In genomic region chr13:19324325-19324724, GRCh38 we compare ENCODE assay signal across 25 cellular contexts.
DNase-seq lines count a peak whose midpoint lies in the region; ATAC-seq, FAIRE-seq and TF ChIP-seq lines count a peak whose summit lies in the region.
"Had no signal": no experiment of that assay in that cellular context is flagged by ENCODE, and none has a peak within 500 bp of the region (broad histone marks: within the 10 kb centered on the region; RNA-seq: fewer than 3 reads in every experiment).

No MANE protein-coding gene starts in this region.

- no peaks in the 10 kb centered on the region for H3K9me1 ChIP-seq in IMR-90 (ENCODE audit: insufficient read depth, low read length)

- H3K79me2 ChIP-seq in HepG2 (ENCODE audit: insufficient read depth, low read length) = no peaks in the 10 kb centered on the region

- ATAC-seq in HepG2 (no peak), right lobe of liver (no peak), IMR-90 (ENCODE audit: low read depth) (no peak)
- no peak for ATAC-seq in activated T-helper 17 cell treated with anti-CD3 and anti-CD28 coated beads, Interleukin-2, amount 50 U/mL, for 72 hours (replicated peaks)
- ATAC-seq: GM12878 had no signal

- H3K9me3 ChIP-seq in HepG2 (ENCODE audit: low read length) = peaks cover 14% of the 10 kb centered on the region; the same call in 1 of the 2 replicates
- H3K9me3 ChIP-seq in right lobe of liver = no peaks in the 10 kb centered on the region
- peaks cover 8% of the 10 kb centered on the region; the same call in 1 of the 2 replicates for H3K9me3 ChIP-seq in IMR-90 (ENCODE audit: control insufficient read depth, insufficient read depth, low read length)
- H3K9me3 ChIP-seq: BE2C had no signal

- H4K91ac ChIP-seq in IMR-90 (ENCODE audit: insufficient read depth, low read depth, low read length) = no peak overlapping the region

- H2AK9ac ChIP-seq in IMR-90 (replicated peaks; ENCODE audit: low read depth, low read length, poor library complexity) = no peak overlapping the region

- no peak overlapping the region for H3K4me3 ChIP-seq in HepG2 (replicated peaks in 1 of 3; ENCODE audit: insufficient read depth in 1 of 3, low read depth in 2 of 3, low read length in 3 of 3)
- no peak overlapping the region for H3K4me3 ChIP-seq in right lobe of liver
- H3K4me3 ChIP-seq in IMR-90 (ENCODE audit: insufficient read depth, low read depth, low read length) = no peak overlapping the region
- H3K4me3 ChIP-seq: BLaER1, GM12878 had no signal

- peaks cover 8% of the 10 kb centered on the region for H3K9me3 Mint-ChIP-seq in activated T-helper 17 cell treated with anti-CD3 and anti-CD28 coated beads, Interleukin-2, amount 50 U/mL, for 72 hours

- no peaks in the 10 kb centered on the region for H3K4me1 ChIP-seq in HepG2 (ENCODE audit: insufficient read depth, low read length)
- H3K4me1 ChIP-seq in right lobe of liver = no peaks in the 10 kb centered on the region
- H3K4me1 ChIP-seq in IMR-90 (ENCODE audit: control insufficient read depth, insufficient read depth, low read length) = no peaks in the 10 kb centered on the region
- H3K4me1 ChIP-seq: BE2C, BLaER1 had no signal

- BruUV-seq in HepG2 (replicated peaks; lab: Mats Ljungman, UMichigan) (no TSS peak), IMR-90 (replicated peaks; lab: Mats Ljungman, UMichigan) (no TSS peak)

- H2AFZ ChIP-seq in HepG2 (ENCODE audit: low read length) (no peak overlapping the region), IMR-90 (replicated peaks; ENCODE audit: low read length, poor library complexity) (no peak overlapping the region)

- H3K4ac ChIP-seq in IMR-90 (ENCODE audit: low read depth, low read length) = no peak overlapping the region

- TF ChIP-seq RAD21 in HepG2 (CRISPR knock-in tag; IDR thresholded peaks at IDR 0.05) (no peak), IMR-90 (IDR thresholded peaks at IDR 0.05; ENCODE audit: low read length) (no peak)

- POLR2A ChIA-PET in HepG2 (lab: Yijun Ruan, JAX) = no interaction called here
- POLR2A ChIA-PET in IMR-90 (lab: Charles Lee; ENCODE audit: unreplicated experiment) = no interaction called here

- H3K27ac Mint-ChIP-seq in activated T-helper 17 cell treated with anti-CD3 and anti-CD28 coated beads, Interleukin-2, amount 50 U/mL, for 72 hours = no peak overlapping the region
- H3K27ac Mint-ChIP-seq: CD14-positive monocyte; CD4-positive, alpha-beta memory T cell; CD4-positive, CD25-positive, alpha-beta regulatory T cell; CD8-positive, alpha-beta memory T cell had no signal

- no peak for TF ChIP-seq POLR2A in HepG2 (IDR thresholded peaks at IDR 0.05; ENCODE audit: insufficient read depth in 1 of 2, low read depth in 2 of 2, low read length in 2 of 2)
- TF ChIP-seq POLR2A in right lobe of liver (IDR thresholded peaks at IDR 0.05) = no peak
- no peak for TF ChIP-seq POLR2A in IMR-90 (IDR thresholded peaks at IDR 0.05; ENCODE audit: low read depth, low read length)

- H2BK20ac ChIP-seq in IMR-90 (ENCODE audit: low read depth, low read length) = no peak overlapping the region

- DNase-seq in HepG2 (ENCODE audit: low spot score) (no peak), right lobe of liver (no peak), IMR-90 (no peak)
- DNase-seq in activated CD4-positive, alpha-beta T cell treated with anti-CD3 and anti-CD28 coated beads for 48 hours = no peak
- DNase-seq: ACHN; BE2C; C1 segment of cervical spinal cord; CD4-positive, alpha-beta memory T cell; CD4-positive, CD25-positive, alpha-beta regulatory T cell; CD8-positive, alpha-beta memory T cell; COR-L47; DMS 273 treated with DMSO at 0.1 percent for 48 hours; DMS153; DMS53; DMS79; DND-41; EL; GDM1 had no signal

- no peak overlapping the region for H4K8ac ChIP-seq in IMR-90 (ENCODE audit: low read depth in 2 of 2, low read length in 2 of 2)

- no peak overlapping the region for H3K14ac ChIP-seq in IMR-90 (replicated peaks; ENCODE audit: low read depth, low read length)

- in situ Hi-C loops in HepG2 (cut with HindIII; ENCODE audit: extremely low pct_ligation_motif_present, low pct_unique_long_range_greater_than_20kb) = no loop called here
- in situ Hi-C loops in IMR-90 (cut with MboI; ENCODE audit: low sequenced_read_pairs) = no loop called here

- TF ChIP-seq EP300 in HepG2 (IDR thresholded peaks at IDR 0.05; ENCODE audit: low read depth in 2 of 2, low read length in 2 of 2) (no peak), HepG2 (CRISPR knock-in tag; IDR thresholded peaks at IDR 0.05; ENCODE audit: borderline replicate concordance) (no peak)

- H3K27me3 ChIP-seq in HepG2 (ENCODE audit: control insufficient read depth in 1 of 2, insufficient read depth in 2 of 2, low read length in 2 of 2) (no peaks in the 10 kb centered on the region), right lobe of liver (no peaks in the 10 kb centered on the region), IMR-90 (ENCODE audit: control insufficient read depth, insufficient read depth, low read length) (no peaks in the 10 kb centered on the region)
- H3K27me3 ChIP-seq: BE2C, BLaER1 had no signal

- CTCF ChIA-PET in HepG2 (lab: Yijun Ruan, JAX; ENCODE audit: low intra/inter-chr PET ratio, low total read pairs) (no interaction called here), IMR-90 (lab: Yijun Ruan, JAX) (no interaction called here)

- no peak overlapping the region for H2BK5ac ChIP-seq in IMR-90 (ENCODE audit: low read depth, low read length, poor library complexity, severe bottlenecking)

- H3K36me3 ChIP-seq in HepG2 (replicated peaks in 1 of 2; ENCODE audit: control insufficient read depth in 1 of 2, insufficient read depth in 2 of 2, low read length in 2 of 2) (no peaks in the 10 kb centered on the region), right lobe of liver (no peaks in the 10 kb centered on the region), IMR-90 (ENCODE audit: control insufficient read depth, insufficient read depth, low read length) (no peaks in the 10 kb centered on the region)
- H3K36me3 ChIP-seq: BE2C, BLaER1 had no signal

- H3K36me3 Mint-ChIP-seq in activated T-helper 17 cell treated with anti-CD3 and anti-CD28 coated beads, Interleukin-2, amount 50 U/mL, for 72 hours (ENCODE audit: low read depth) = no peaks in the 10 kb centered on the region
- H3K36me3 Mint-ChIP-seq: CD14-positive monocyte; CD4-positive, CD25-positive, alpha-beta regulatory T cell; CD8-positive, alpha-beta memory T cell had no signal

- H2AK5ac ChIP-seq in IMR-90 (ENCODE audit: low read depth, low read length) = no peak overlapping the region

- no peak overlapping the region for H3K56ac ChIP-seq in IMR-90 (ENCODE audit: extremely low read depth, insufficient read depth, low read length)

- no peak overlapping the region for H4K5ac ChIP-seq in IMR-90 (ENCODE audit: low read depth, low read length)

- dilution Hi-C loops in IMR-90 (cut with HindIII; ENCODE audit: low sequenced_read_pairs, unreplicated experiment) = no loop called here

- FAIRE-seq in HepG2 (lab: Jason Lieb, UNC) = no peak
- FAIRE-seq: GM12878, GM12892, GM19239 had no signal

- H3K4me1 Mint-ChIP-seq in activated T-helper 17 cell treated with anti-CD3 and anti-CD28 coated beads, Interleukin-2, amount 50 U/mL, for 72 hours = no peaks in the 10 kb centered on the region
- H3K4me1 Mint-ChIP-seq: CD14-positive monocyte; CD4-positive, alpha-beta memory T cell; CD4-positive, CD25-positive, alpha-beta regulatory T cell; CD8-positive, alpha-beta memory T cell had no signal

- no peak overlapping the region for H2BK120ac ChIP-seq in IMR-90 (ENCODE audit: low read depth, low read length)

- H3K27ac ChIP-seq in HepG2 (ENCODE audit: extremely low read length, insufficient read depth, low read length) (no peak overlapping the region), right lobe of liver (no peak overlapping the region), IMR-90 (ENCODE audit: insufficient read depth, low read length) (no peak overlapping the region)
- H3K27ac ChIP-seq: 22Rv1, BLaER1 had no signal

- H3K4me2 ChIP-seq in HepG2 (ENCODE audit: low read depth, low read length) = no peak overlapping the region
- H3K4me2 ChIP-seq in IMR-90 (ENCODE audit: low read depth, low read length) = no peak overlapping the region
- H3K4me2 ChIP-seq: BLaER1 had no signal

- no peaks in the 10 kb centered on the region for H4K20me1 ChIP-seq in HepG2 (ENCODE audit: insufficient read depth, low read length)
- H4K20me1 ChIP-seq in IMR-90 (ENCODE audit: insufficient read depth, low read length) = no peaks in the 10 kb centered on the region
- H4K20me1 ChIP-seq: BLaER1 had no signal

- H3K23ac ChIP-seq in IMR-90 (ENCODE audit: low read depth, low read length) = no peak overlapping the region

- no peak overlapping the region for H3K18ac ChIP-seq in IMR-90 (ENCODE audit: low read depth, low read length)

- H2BK15ac ChIP-seq in IMR-90 (ENCODE audit: low read depth, low read length) = no peak overlapping the region

- no peak for TF ChIP-seq CTCF in HepG2 (CRISPR knock-in tag; IDR thresholded peaks at IDR 0.05)
- TF ChIP-seq CTCF in right lobe of liver (IDR thresholded peaks at IDR 0.05) = no peak
- no peak for TF ChIP-seq CTCF in IMR-90 (conservative IDR thresholded peaks at IDR 0.05; ENCODE audit: low read depth, low read length)

- no peak overlapping the region for H3K9ac ChIP-seq in HepG2 (ENCODE audit: insufficient read depth, low read depth, low read length)
- no peak overlapping the region for H3K9ac ChIP-seq in IMR-90 (ENCODE audit: low read depth, low read length)
- H3K9ac ChIP-seq: BLaER1 had no signal

- H3K79me1 ChIP-seq in IMR-90 (ENCODE audit: low read depth in 1 of 2, low read length in 2 of 2) = no peaks in the 10 kb centered on the region

- intact Hi-C loops in HepG2 (cut with micrococcal nuclease; ENCODE audit: unreplicated experiment) (no loop called here), right lobe of liver (cut with DNase I) (no loop called here), IMR-90 (cut with micrococcal nuclease) (no loop called here)

- no peak overlapping the region for H3K4me3 Mint-ChIP-seq in activated T-helper 17 cell treated with anti-CD3 and anti-CD28 coated beads, Interleukin-2, amount 50 U/mL, for 72 hours
- H3K4me3 Mint-ChIP-seq: CD14-positive monocyte; CD4-positive, alpha-beta memory T cell; CD4-positive, CD25-positive, alpha-beta regulatory T cell; CD8-positive, alpha-beta memory T cell had no signal

- peaks cover 17% of the 10 kb centered on the region for H3K27me3 Mint-ChIP-seq in activated T-helper 17 cell treated with anti-CD3 and anti-CD28 coated beads, Interleukin-2, amount 50 U/mL, for 72 hours
- H3K27me3 Mint-ChIP-seq: CD4-positive, CD25-positive, alpha-beta regulatory T cell had no signal

TF ChIP-seq in HepG2, 621 proteins besides CTCF, POLR2A, EP300 and RAD21:
- TF ChIP-seq RARA (CRISPR knock-in tag; IDR thresholded peaks at IDR 0.05) (no peak), MAFK (conservative IDR thresholded peaks at IDR 0.05 in 1 of 2, IDR thresholded peaks at IDR 0.05 in 1 of 2; ENCODE audit: low read length in 2 of 2) (peak; percentile 70 to 72; a peak in 3 of 4 replicates), MAFF (IDR thresholded peaks at IDR 0.05; ENCODE audit: low read depth, low read length) (peak; percentile 52; the same call in 1 of the 2 replicates)

TF ChIP-seq in IMR-90, 13 proteins besides CTCF, POLR2A, EP300 and RAD21:
- TF ChIP-seq MAFK (IDR thresholded peaks at IDR 0.05; ENCODE audit: low read depth, low read length) (0 out of 2 replicates have a peak, but pooled peaks have one; percentile 15), BHLHE40 (IDR thresholded peaks at IDR 0.05; ENCODE audit: low read depth, low read length) (no peak), RFX5 (IDR thresholded peaks at IDR 0.05; ENCODE audit: low read depth, low read length) (no peak)
